In genomic region chr3:15794842-15795562, GRCh38 we compare ENCODE assay signal across 8 cellular contexts. TPM values are rescaled to one million over a fixed set of nuclear protein-coding genes. Genes with fewer than 3 reads are reported as not detected.
A peak's percentile ranks its signal among the peaks of the same experiment; 100 is the strongest.
DNase-seq lines count a peak whose midpoint lies in the region; ATAC-seq and TF ChIP-seq lines count a peak whose summit lies in the region.

No MANE protein-coding gene starts in this region.

- no peak overlapping the region for H3K14ac ChIP-seq in neuronal stem cell (ENCODE audit: low read length)

- H4K8ac ChIP-seq in neuronal stem cell (ENCODE audit: low read depth, low read length) = no peak overlapping the region

- WGBS in neuronal stem cell (ENCODE audit: extremely low coverage in 2 of 2, insufficient read length in 2 of 2, insufficient replicate concordance in 1 of 2), 2 donors = no CpG with 5 or more reads among the region's 2 CpGs

- TF ChIP-seq CTCF in GM06990 (IDR thresholded peaks at IDR 0.05; ENCODE audit: insufficient read depth, low read length, poor library complexity, severe bottlenecking) = no peak
- peak; percentile 26; the same call in 1 of the 2 replicates for TF ChIP-seq CTCF in Panc1 (IDR thresholded peaks at IDR 0.05)
- TF ChIP-seq CTCF in progenitor cell of endocrine pancreas (IDR thresholded peaks at IDR 0.05; ENCODE audit: unreplicated experiment) = no peak

- ATAC-seq in Panc1 (no peak), GM19351 (IDR thresholded peaks at IDR 0.05; ENCODE audit: unreplicated experiment) (no peak)

- intact Hi-C loops in Panc1 (cut with micrococcal nuclease; ENCODE audit: unreplicated experiment) = loop anchor here (5.0 kb wide), 1 partner anchor 163 kb away; no protein-coding TSS in a partner anchor

- no peak overlapping the region for H3K4ac ChIP-seq in neuronal stem cell (ENCODE audit: low read length)

- H2AK5ac ChIP-seq in neuronal stem cell (ENCODE audit: low read depth, low read length) = no peak overlapping the region

- H3K9ac ChIP-seq in endocrine pancreas (ENCODE audit: control insufficient read depth, insufficient read depth, low read length) (no peak overlapping the region), neuronal stem cell (ENCODE audit: low read depth, low read length, poor library complexity) (no peak overlapping the region)

- H3K27me3 Mint-ChIP-seq in progenitor cell of endocrine pancreas = no peaks in the 10 kb centered on the region

- no peak overlapping the region for H3K27ac Mint-ChIP-seq in progenitor cell of endocrine pancreas

- in situ Hi-C loops in Panc1 (cut with HindIII; ENCODE audit: low pct_unique_long_range_greater_than_20kb, low sequenced_read_pairs) (no loop called here), HAP-1 (cut with MboI; ENCODE audit: low sequenced_read_pairs) (no loop called here)

- H3K9me3 Mint-ChIP-seq in progenitor cell of endocrine pancreas (ENCODE audit: low read depth) = peaks cover 8% of the 10 kb centered on the region

- H3K4me1 ChIP-seq in Panc1 (ENCODE audit: control insufficient read depth, insufficient read depth, low read length) = peaks cover 18% of the 10 kb centered on the region
- H3K4me1 ChIP-seq in endocrine pancreas (ENCODE audit: control insufficient read depth, insufficient read depth, low read length) = peaks cover 32% of the 10 kb centered on the region
- H3K4me1 ChIP-seq in HAP-1 = peaks cover 26% of the 10 kb centered on the region
- peaks cover 0 to 17% of the 10 kb centered on the region in 2 donors for H3K4me1 ChIP-seq in neuronal stem cell (ENCODE audit: control insufficient read depth in 2 of 2, insufficient read depth in 1 of 2, low read depth in 1 of 2, low read length in 2 of 2)

- DNase-seq in GM06990 (ENCODE audit: extremely low read depth, insufficient read length) (no peak), Panc1 (ENCODE audit: low read depth, low spot score) (no peak), skeletal muscle cell (ENCODE audit: low read depth) (no peak), HAP-1 (ENCODE audit: low spot score in 2 of 2) (no peak), progenitor cell of endocrine pancreas (ENCODE audit: low spot score, unreplicated experiment) (no peak), neuronal stem cell (ENCODE audit: low spot score) (no peak)

- H3K79me1 ChIP-seq in neuronal stem cell (ENCODE audit: low read depth, low read length) = no peaks in the 10 kb centered on the region

- H2AFZ ChIP-seq in neuronal stem cell (ENCODE audit: low read length) = no peak overlapping the region

- H2BK15ac ChIP-seq in neuronal stem cell (ENCODE audit: low read length) = no peak overlapping the region

- no peak overlapping the region for H3K18ac ChIP-seq in neuronal stem cell (ENCODE audit: low read length)

- POLR2A ChIA-PET in Panc1 (lab: Charles Lee) = no interaction called here

- no peak overlapping the region for H3K4me2 ChIP-seq in neuronal stem cell (ENCODE audit: insufficient read depth, low read length, poor library complexity, severe bottlenecking)

- 0 out of 2 replicates have a peak, but pooled peaks cover 3% of the 10 kb centered on the region for H3K9me3 ChIP-seq in Panc1 (ENCODE audit: control insufficient read depth, insufficient read depth, low read depth, low read length)
- no peaks in the 10 kb centered on the region for H3K9me3 ChIP-seq in endocrine pancreas (ENCODE audit: control insufficient read depth, low read length)
- H3K9me3 ChIP-seq in HAP-1 = no peaks in the 10 kb centered on the region
- peaks cover 0 to 15% of the 10 kb centered on the region in 2 donors for H3K9me3 ChIP-seq in neuronal stem cell (replicated peaks in 1 of 2; ENCODE audit: control insufficient read depth in 2 of 2, insufficient read depth in 1 of 2, low read depth in 1 of 2, low read length in 2 of 2)

- no peak overlapping the region for H2BK12ac ChIP-seq in neuronal stem cell (ENCODE audit: low read length)

- H3K36me3 ChIP-seq in GM06990 (ENCODE audit: control insufficient read depth, insufficient read depth, low read length) (no peaks in the 10 kb centered on the region; the same call in 1 of the 2 replicates), Panc1 (ENCODE audit: control insufficient read depth, insufficient read depth, low read length) (peaks cover 4% of the 10 kb centered on the region; the same call in 1 of the 2 replicates), endocrine pancreas (ENCODE audit: control insufficient read depth, insufficient read depth, low read length) (no peaks in the 10 kb centered on the region), HAP-1 (replicated peaks) (no peaks in the 10 kb centered on the region), neuronal stem cell (replicated peaks in 1 of 2; ENCODE audit: control insufficient read depth in 2 of 2, insufficient read depth in 2 of 2, low read length in 2 of 2) (peaks cover 0 to 24% of the 10 kb centered on the region in 2 donors)

- no peak overlapping the region for H2BK120ac ChIP-seq in neuronal stem cell (ENCODE audit: low read depth, low read length)

- BruUV-seq in Panc1 (replicated peaks; lab: Mats Ljungman, UMichigan) = no TSS peak

- peak overlapping the region; percentile 98 for H3K27ac ChIP-seq in Panc1 (ENCODE audit: low read length)
- H3K27ac ChIP-seq in neuronal stem cell (replicated peaks; ENCODE audit: low read length) = no peak overlapping the region

- H3K23ac ChIP-seq in neuronal stem cell (ENCODE audit: low read depth, low read length, poor library complexity) = no peak overlapping the region

- H3K27me3 ChIP-seq in GM06990 (replicated peaks; ENCODE audit: control insufficient read depth, insufficient read depth, low read length) (no peaks in the 10 kb centered on the region), Panc1 (ENCODE audit: control insufficient read depth, insufficient read depth, low read length) (no peaks in the 10 kb centered on the region), endocrine pancreas (ENCODE audit: control insufficient read depth, insufficient read depth, low read length) (no peaks in the 10 kb centered on the region), HAP-1 (ENCODE audit: low read depth) (no peaks in the 10 kb centered on the region), neuronal stem cell (ENCODE audit: control insufficient read depth in 3 of 3, insufficient read depth in 3 of 3, low read depth in 1 of 3, low read length in 3 of 3) (no peaks in the 10 kb centered on the region)

- H2BK5ac ChIP-seq in neuronal stem cell (ENCODE audit: low read length) = no peak overlapping the region

- H3K4me3 ChIP-seq in GM06990 (replicated peaks; ENCODE audit: low read depth, low read length) (peak overlapping the region; percentile 59), Panc1 (ENCODE audit: low read depth in 2 of 2, low read length in 2 of 2) (peak overlapping the region; percentile 50 to 80), endocrine pancreas (ENCODE audit: control insufficient read depth, insufficient read depth, low read length) (peak overlapping the region; percentile 67), skeletal muscle cell (ENCODE audit: low read depth, low read length) (peak overlapping the region; percentile 66), HAP-1 (no peak overlapping the region), neuronal stem cell (ENCODE audit: low read length in 2 of 2) (no peak overlapping the region)

- peaks cover 26% of the 10 kb centered on the region for H3K36me3 Mint-ChIP-seq in progenitor cell of endocrine pancreas (ENCODE audit: insufficient read depth)

- peaks cover 22% of the 10 kb centered on the region for H3K4me1 Mint-ChIP-seq in progenitor cell of endocrine pancreas (ENCODE audit: low read depth)

- no peak overlapping the region for H3K4me3 Mint-ChIP-seq in progenitor cell of endocrine pancreas (ENCODE audit: low read depth)

- H4K91ac ChIP-seq in neuronal stem cell (ENCODE audit: low read depth, low read length, poor library complexity) = no peak overlapping the region

- CTCF ChIA-PET in Panc1 (lab: Charles Lee) = no interaction called here

RNA-seq across cellular contexts. Expression of gene ANKRD28, which starts 2.8 kb away (rescaled TPM):
- total RNA-seq in Panc1 (2021; ENCODE audit: unreplicated experiment) = 89.3 TPM
- polyA plus RNA-seq in Panc1 (2012; ENCODE audit: insufficient read length) = 35.0 TPM
- 63.7 and 66.1 TPM in 2 replicates for total RNA-seq in progenitor cell of endocrine pancreas
- 11.7 TPM for polyA plus RNA-seq in neuronal stem cell (2013, experiment 1 of 2)
- polyA plus RNA-seq in neuronal stem cell (2013, experiment 2 of 2) = 11.4 TPM

Comparison
In these comparisons a context has a peak if more than half of its experiments do, and no peak if none do; other contexts are left out.
1. H3K4me3 ChIP-seq: peak in GM06990 (single experiment), Panc1 (2 of 2), endocrine pancreas (single experiment) and skeletal muscle cell (single experiment); none in HAP-1 (single experiment) and neuronal stem cell (0 of 2).